ENCODE assay signal across 8 cellular contexts in the genomic region with DNA sequence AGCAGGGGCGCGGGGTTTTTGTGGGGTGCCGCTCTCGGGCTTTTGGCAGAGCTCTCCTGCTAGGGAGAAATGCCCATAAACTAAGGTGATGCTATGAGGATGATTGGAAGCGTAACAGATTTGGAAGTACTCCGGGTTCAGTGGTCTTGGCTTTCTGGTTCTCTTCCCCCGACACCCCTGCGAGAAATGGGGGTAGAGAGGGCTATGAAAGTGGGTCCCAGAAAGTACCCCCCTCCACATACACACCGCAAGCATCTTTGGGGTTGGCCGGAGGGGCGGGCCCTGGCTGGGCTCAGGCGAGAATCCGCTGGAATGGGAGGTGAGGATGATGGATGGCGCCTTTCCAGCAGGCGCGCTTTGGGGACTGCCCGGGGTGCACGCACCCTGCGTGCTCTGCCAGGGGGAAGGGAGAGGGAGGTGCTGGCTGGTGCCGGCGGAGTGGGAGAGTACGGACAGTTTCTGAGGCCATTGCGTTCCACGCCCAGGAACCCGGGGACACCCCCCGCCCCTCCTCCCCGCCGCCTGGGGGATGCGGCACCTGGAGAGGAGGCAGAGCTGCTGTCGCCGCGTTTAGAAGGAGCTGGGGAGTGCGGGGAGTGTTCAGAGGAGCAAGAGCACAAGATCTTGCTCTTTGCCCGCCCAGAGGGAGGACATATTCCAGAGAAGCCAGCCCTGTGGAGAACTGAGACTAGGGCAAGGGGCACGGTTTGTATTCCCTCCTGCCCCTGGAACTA. TPM values are rescaled to one million over a fixed set of nuclear protein-coding genes. Genes with fewer than 3 reads are reported as not detected.
DNase-seq lines count a peak whose midpoint lies in the region; ATAC-seq, FAIRE-seq and TF ChIP-seq lines count a peak whose summit lies in the region.

No MANE protein-coding gene starts in this region.

- POLR2A ChIA-PET in H1 (lab: Charles Lee; ENCODE audit: partially characterized antibody): interaction anchor here (1.0 to 2.3 kb wide), 3 partner anchors 12 to 46 kb away, joined by 3 to 8 read pairs (median 3); no protein-coding TSS in a partner anchor

- no peak overlapping the region for H2AK5ac ChIP-seq in H1 (ENCODE audit: low read depth, low read length)

- H3K27ac ChIP-seq in H1 (ENCODE audit: low read depth, low read length) (no peak overlapping the region), temporal lobe (ENCODE audit: low read depth, low read length) (peak overlapping the region; percentile 27)

- peaks cover 20% of the 10 kb centered on the region for H3K27me3 Mint-ChIP-seq in T-helper 17 cell

- CTCF ChIA-PET in H1 (lab: Charles Lee; ENCODE audit: partially characterized antibody): interaction anchor here (1.0 to 1.4 kb wide), 3 partner anchors 12 to 83 kb away, joined by 3 read pairs; no protein-coding TSS in a partner anchor

- peaks cover 0 to 14% (median 5%) of the 10 kb centered on the region in 4 experiments; a peak in 4 of 7 replicates for H3K27me3 ChIP-seq in H1 (replicated peaks in 1 of 4; ENCODE audit: control insufficient read depth in 3 of 4, extremely low read depth in 1 of 4, insufficient read depth in 3 of 4, low read length in 3 of 4)

- H3K23me2 ChIP-seq in H1 (ENCODE audit: low read depth, low read length): peaks cover 22% of the 10 kb centered on the region

- H3K4me1 Mint-ChIP-seq in T-helper 17 cell: peaks cover 52% of the 10 kb centered on the region

- H3K4me3 ChIP-seq in H1 (ENCODE audit: extremely low read depth in 1 of 4, insufficient read depth in 2 of 4, low read depth in 3 of 4, low read length in 4 of 4) (peak overlapping the region; percentile 77 to 86 (median 82)), mucosa of descending colon (peak overlapping the region; percentile 70)

- H2BK5ac ChIP-seq in H1 (ENCODE audit: low read depth, low read length): no peak overlapping the region

- no peak overlapping the region for H2BK120ac ChIP-seq in H1 (replicated peaks; ENCODE audit: low read depth, low read length)

- H3K79me2 ChIP-seq in H1 (ENCODE audit: control insufficient read depth in 1 of 2, insufficient read depth in 2 of 2, low read length in 2 of 2): peaks cover 3 to 54% of the 10 kb centered on the region in 2 experiments; a peak in 3 of 4 replicates

- no peak overlapping the region for H2BK12ac ChIP-seq in H1 (ENCODE audit: low read depth, low read length)

- no peak for TF ChIP-seq EP300 in H1 (IDR thresholded peaks at IDR 0.05; ENCODE audit: borderline replicate concordance in 1 of 2, low read depth in 2 of 2, low read length in 2 of 2)

- H3K9ac ChIP-seq in H1 (replicated peaks in 1 of 4; ENCODE audit: extremely low read depth in 1 of 4, low read depth in 3 of 4, low read length in 3 of 4): peak overlapping the region in 3 of 4 experiments; percentile 38 to 58 (median 39); a peak in 3 of 7 replicates

- intact Hi-C loops in mucosa of descending colon (cut with DNase I, micrococcal nuclease): no loop called here

- no peak overlapping the region for H4K5ac ChIP-seq in H1 (ENCODE audit: insufficient read length, low read depth, low read length)

- no peak overlapping the region for H4K8ac ChIP-seq in H1 (ENCODE audit: extremely low read depth, insufficient read depth, low read length)

- H3K36me3 Mint-ChIP-seq in T-helper 17 cell (ENCODE audit: low read depth): no peaks in the 10 kb centered on the region

- no peak for TF ChIP-seq POLR2A in H1 (IDR thresholded peaks at IDR 0.05; ENCODE audit: control extremely low read depth in 1 of 2, low read depth in 2 of 2, low read length in 2 of 2)
- TF ChIP-seq POLR2A in GM18505 (IDR thresholded peaks at IDR 0.05; ENCODE audit: borderline replicate concordance, extremely low read depth, insufficient read depth, insufficient read length): no peak
- no peak for TF ChIP-seq POLR2A in erythroblast (IDR thresholded peaks at IDR 0.05; ENCODE audit: low read length)

- 2% methylated on average over 25 of the region's 35 CpGs; no CpG with 5 or more reads in 1 of the 2 experiments for WGBS in H1 (ENCODE audit: extremely low coverage in 1 of 2, insufficient coverage in 1 of 2, insufficient read length in 1 of 2, insufficient replicate concordance in 2 of 2, low coverage in 1 of 2, low lambda C conversion rate in 2 of 2, missing lambda C conversion rate in 1 of 2), 2 experiments

- TF ChIP-seq CTCF in H1 (IDR thresholded peaks at IDR 0.05; ENCODE audit: control extremely low read depth in 1 of 3, insufficient read depth in 1 of 3, low read depth in 1 of 3, low read length in 3 of 3) (no peak), mucosa of descending colon (IDR thresholded peaks at IDR 0.05) (no peak)

- H3K18ac ChIP-seq in H1 (ENCODE audit: extremely low read depth, low read length): 0 out of 2 replicates have a peak overlapping the region, but pooled peaks have one; percentile 38

- H3K23ac ChIP-seq in H1 (ENCODE audit: insufficient read length): no peak overlapping the region

- DNase-seq in D341Med (ENCODE audit: low spot score): peak; percentile 38
- no peak for DNase-seq in T-helper 17 cell
- peak in 1 of 2 experiments; percentile 70 for DNase-seq in H1 (ENCODE audit: low read depth in 1 of 2, low spot score in 2 of 2)
- peak; percentile 59 to 76 (median 68) for DNase-seq in mucosa of descending colon
- DNase-seq in erythroblast (lab: John Stamatoyannopoulos, UW): no peak

- H3K36me3 ChIP-seq in H1 (ENCODE audit: control insufficient read depth in 2 of 4, insufficient read depth in 4 of 4, low read length in 3 of 4): no peaks in the 10 kb centered on the region
- no peaks in the 10 kb centered on the region for H3K36me3 ChIP-seq in mucosa of descending colon (ENCODE audit: low read depth)

- no peak for FAIRE-seq in H1 (lab: Jason Lieb, UNC)

- H3K4me1 ChIP-seq in H1 (replicated peaks in 1 of 4; ENCODE audit: control insufficient read depth in 3 of 4, insufficient read depth in 4 of 4, low read length in 3 of 4) (peaks cover 4 to 20% (median 11%) of the 10 kb centered on the region in 4 experiments; a peak in 5 of 7 replicates), mucosa of descending colon (ENCODE audit: low read depth) (peaks cover 14% of the 10 kb centered on the region)

- no peaks in the 10 kb centered on the region for H4K20me1 ChIP-seq in H1 (replicated peaks in 1 of 2; ENCODE audit: control insufficient read depth in 1 of 2, insufficient read depth in 2 of 2, low read length in 2 of 2)

- peak overlapping the region; percentile 98 for H3K4me2 ChIP-seq in H1 (ENCODE audit: insufficient read depth in 1 of 2, low read depth in 2 of 2, low read length in 2 of 2)

- H4K91ac ChIP-seq in H1 (replicated peaks; ENCODE audit: insufficient read length, low read length): no peak overlapping the region

- 0 out of 2 replicates have a peak overlapping the region, but pooled peaks have one; percentile 7 for H2AFZ ChIP-seq in H1 (ENCODE audit: low read length)

- TF ChIP-seq RAD21 in H1 (IDR thresholded peaks at IDR 0.05 in 1 of 2, conservative IDR thresholded peaks at IDR 0.05 in 1 of 2; ENCODE audit: low read depth in 2 of 2, low read length in 2 of 2): no peak

- H3K14ac ChIP-seq in H1 (ENCODE audit: insufficient read length): no peak overlapping the region

- no peak overlapping the region for H2BK20ac ChIP-seq in H1 (ENCODE audit: low read length)

- H3K9me3 ChIP-seq in T-helper 17 cell (ENCODE audit: control insufficient read depth, low read length, poor library complexity, severe bottlenecking) (no peaks in the 10 kb centered on the region), H1 (ENCODE audit: insufficient read depth in 2 of 2, low read depth in 1 of 2, low read length in 1 of 2) (no peaks in the 10 kb centered on the region), mucosa of descending colon (no peaks in the 10 kb centered on the region)

- peak overlapping the region; percentile 54 for H3K27ac Mint-ChIP-seq in T-helper 17 cell

- H3K4me3 Mint-ChIP-seq in T-helper 17 cell: peak overlapping the region; percentile 96

- H3K79me1 ChIP-seq in H1 (ENCODE audit: low read depth, low read length): no peaks in the 10 kb centered on the region; the same call in 1 of the 2 replicates

- no peak overlapping the region for H2BK15ac ChIP-seq in H1 (ENCODE audit: low read length)

- no peak overlapping the region for H3K56ac ChIP-seq in H1 (replicated peaks; ENCODE audit: insufficient read length, low read depth, low read length)

- no peak overlapping the region for H3K4ac ChIP-seq in H1 (replicated peaks; ENCODE audit: insufficient read length, low read depth, low read length)

- ATAC-seq in T-helper 17 cell (no peak), mucosa of descending colon (peak; percentile 33), GM18505 (IDR thresholded peaks at IDR 0.05; ENCODE audit: unreplicated experiment) (no peak), GM21360 (IDR thresholded peaks at IDR 0.05; ENCODE audit: unreplicated experiment) (no peak)

TF ChIP-seq in H1, 55 proteins besides CTCF, POLR2A, EP300 and RAD21 (continues in another document):
- TF ChIP-seq ASH2L (IDR thresholded peaks at IDR 0.05; ENCODE audit: low read length): peak; percentile 79
- no peak for TF ChIP-seq TBP (IDR thresholded peaks at IDR 0.05; ENCODE audit: low read depth, low read length)
- no peak for TF ChIP-seq SIRT6 (IDR thresholded peaks at IDR 0.05; ENCODE audit: low read length)
- no peak for TF ChIP-seq CBX5 (IDR thresholded peaks at IDR 0.05; ENCODE audit: low read depth, low read length)
- 0 out of 2 replicates have a peak, but pooled peaks have one; percentile 1 for TF ChIP-seq EGR1 (IDR thresholded peaks at IDR 0.05; ENCODE audit: borderline replicate concordance, low read depth, low read length)
- no peak for TF ChIP-seq NANOG (IDR thresholded peaks at IDR 0.05; ENCODE audit: insufficient read depth, low read depth, low read length, poor library complexity, severe bottlenecking)
- TF ChIP-seq JUND (IDR thresholded peaks at IDR 0.05; ENCODE audit: low read length): no peak
- TF ChIP-seq CTBP2 (IDR thresholded peaks at IDR 0.05; ENCODE audit: borderline replicate concordance, insufficient read depth, insufficient read length, low read length): peak; percentile 42
- no peak for TF ChIP-seq EZH2 (IDR thresholded peaks at IDR 0.05; ENCODE audit: low read depth, low read length, severe bottlenecking)
- peak; percentile 97 for TF ChIP-seq KDM4A (IDR thresholded peaks at IDR 0.05; ENCODE audit: low read depth, low read length, severe bottlenecking)
- TF ChIP-seq CREB1 (IDR thresholded peaks at IDR 0.05): no peak

RNA-seq across cellular contexts. Expression of a gene that starts 1.9 kb away (rescaled TPM):
- total RNA-seq in T-helper 17 cell: 10 to 100 TPM in 1 of 2 donors, 1 to 10 TPM in 1; 9.4 to 12.0 TPM
- total RNA-seq in H1 (2021; fragmentation: NEBNext Ultra II Directional; extraction: Animal tissue kit (Norgen Biotek cat#: 25700)): 10.1 and 10.7 TPM in 2 replicates
- 5.5 and 5.6 TPM in 2 replicates for polyA plus RNA-seq in H1 (2011; rRNA removed)
- 6.2 TPM for polyA plus RNA-seq in H1 (2011; cell fraction: cytosol; rRNA removed)
- polyA plus RNA-seq in H1 (2011; cell fraction: nucleus; rRNA removed): 13.1 TPM
- 6.2 to 7.1 TPM (median 6.7 TPM) in 4 replicates for polyA plus RNA-seq in H1 (2012, experiment 1 of 2)
- 1.4 TPM for polyA plus RNA-seq in H1 (2012, experiment 2 of 2)
- 12.4 TPM for polyA plus RNA-seq in H1 (2013, experiment 1 of 2)
- polyA plus RNA-seq in H1 (2013, experiment 2 of 2): 11.5 TPM
- polyA minus RNA-seq in H1 (2011; rRNA and poly(A)+ RNA removed): 22.7 and 25.9 TPM in 2 replicates
- polyA minus RNA-seq in H1 (2011; cell fraction: cytosol; rRNA and poly(A)+ RNA removed): 8.3 TPM
- polyA minus RNA-seq in H1 (2011; cell fraction: nucleus; rRNA and poly(A)+ RNA removed): 40.7 TPM
- total RNA-seq in mucosa of descending colon: 10 to 100 TPM; 44.3 to 82.0 (median 53.3) TPM
- 11.6 TPM for total RNA-seq in temporal lobe

Comparison
In these comparisons a context has a peak if more than half of its experiments do, and no peak if none do; other contexts are left out.
1. DNase-seq: peak in D341Med (single experiment) and mucosa of descending colon (3 of 3); none in T-helper 17 cell (0 of 3) and erythroblast (0 of 2).